8 cellular contexts compared by ENCODE assay signal in genomic region chr14:73949752-73950734, GRCh38. TPM values are rescaled to one million over a fixed set of nuclear protein-coding genes. Genes with fewer than 3 reads are reported as not detected.
DNase-seq lines count a peak whose midpoint lies in the region; ATAC-seq and TF ChIP-seq lines count a peak whose summit lies in the region.

TSS of gene COQ6 (plus strand) at chr14:73950302. CDS start at chr14:73950333, 31 bp downstream.
TSS of gene FAM161B (minus strand) at chr14:73950094. CDS start at chr14:73950026, 68 bp downstream.

- no peaks in the 10 kb centered on the region for H3K27me3 Mint-ChIP-seq in CD4-positive, alpha-beta memory T cell
- no peaks in the 10 kb centered on the region for H3K27me3 Mint-ChIP-seq in activated CD8-positive, alpha-beta T cell treated with anti-CD3 and anti-CD28 coated beads for 36 hours

- peaks cover 6 to 24% of the 10 kb centered on the region in 2 donors for H3K36me3 Mint-ChIP-seq in CD4-positive, alpha-beta memory T cell
- H3K36me3 Mint-ChIP-seq in activated CD8-positive, alpha-beta T cell treated with anti-CD3 and anti-CD28 coated beads for 36 hours (ENCODE audit: low read depth): peaks cover 11% of the 10 kb centered on the region

- peaks cover 13 to 25% (median 22%) of the 10 kb centered on the region in 4 donors for H3K4me1 Mint-ChIP-seq in CD4-positive, alpha-beta memory T cell
- H3K4me1 Mint-ChIP-seq in activated CD8-positive, alpha-beta T cell treated with anti-CD3 and anti-CD28 coated beads for 36 hours (ENCODE audit: low read depth): peaks cover 12% of the 10 kb centered on the region

- POLR2A ChIA-PET in CD4-positive, alpha-beta memory T cell (lab: Charles Lee; ENCODE audit: partially characterized antibody): interaction anchor here (0.6 to 1.6 kb wide), 11 partner anchors 64 to 892 kb away, joined by 3 to 8 read pairs (median 5); partner anchors contain the start of genes BBOF1, ENTPD5, PSEN1 and PTGR2
- POLR2A ChIA-PET in activated CD8-positive, alpha-beta T cell treated with anti-CD3 and anti-CD28 coated beads for 36 hours (lab: Charles Lee): interaction anchor here (0.8 to 1.3 kb wide), 3 partner anchors 11 to 98 kb away, joined by 3 to 4 read pairs (median 3); no protein-coding TSS in a partner anchor

- H3K4me3 Mint-ChIP-seq in CD4-positive, alpha-beta memory T cell: peak within 1 kb of the TSS; percentile 93 to 100 (median 98)
- H3K4me3 Mint-ChIP-seq in activated CD8-positive, alpha-beta T cell treated with anti-CD3 and anti-CD28 coated beads for 36 hours: peak within 1 kb of the TSS; percentile 92

- peak within 1 kb of the TSS; percentile 84 for H3K27ac ChIP-seq in CD4-positive, alpha-beta memory T cell (ENCODE audit: low read depth, low read length)
- H3K27ac ChIP-seq in ectodermal cell (ENCODE audit: insufficient read depth, low read depth, low read length, poor library complexity, severe bottlenecking) (peak within 1 kb of the TSS; percentile 98), lower lobe of right lung (peak within 1 kb of the TSS; percentile 97)

- 0 to 1% methylated on average over 70 of the region's 70 CpGs for WGBS in ectodermal cell, 2 experiments

- H3K4me3 ChIP-seq in CD4-positive, alpha-beta memory T cell (ENCODE audit: low read length in 2 of 2): peak within 1 kb of the TSS; percentile 93 to 99
- H3K4me3 ChIP-seq in ectodermal cell (ENCODE audit: insufficient read depth, low read depth, low read length) (peak within 1 kb of the TSS; percentile 88), lower lobe of right lung (peak within 1 kb of the TSS; percentile 83)

- intact Hi-C loops in CD4-positive, alpha-beta memory T cell (cut with micrococcal nuclease): loop anchor here (1.0 to 5.0 kb wide), 5 partner anchors 63 to 188 kb away; partner anchors contain the start of genes ALDH6A1, LIN52 and ZNF410
- intact Hi-C loops in activated CD8-positive, alpha-beta T cell treated with anti-CD3 and anti-CD28 coated beads for 36 hours (cut with micrococcal nuclease): no loop called here
- intact Hi-C loops in lower lobe of right lung (cut with DNase I): no loop called here

- peaks cover 11% of the 10 kb centered on the region for H3K36me3 ChIP-seq in CD4-positive, alpha-beta memory T cell (ENCODE audit: insufficient read depth, low read length)
- H3K36me3 ChIP-seq in ectodermal cell (ENCODE audit: control insufficient read depth, insufficient read depth, low read length) (no peaks in the 10 kb centered on the region), lower lobe of right lung (peaks cover 31% of the 10 kb centered on the region)

- no peak for TF ChIP-seq CTCF in activated CD8-positive, alpha-beta T cell treated with anti-CD3 and anti-CD28 coated beads for 36 hours (IDR thresholded peaks at IDR 0.05)
- peak; percentile 16 for TF ChIP-seq CTCF in lower lobe of right lung (IDR thresholded peaks at IDR 0.05)

- H3K4me1 ChIP-seq in CD4-positive, alpha-beta memory T cell (ENCODE audit: insufficient read depth, low read length): peaks cover 11% of the 10 kb centered on the region
- no peaks in the 10 kb centered on the region for H3K4me1 ChIP-seq in ectodermal cell (ENCODE audit: control insufficient read depth, insufficient read depth, low read length)
- H3K4me1 ChIP-seq in lower lobe of right lung: peaks cover 20% of the 10 kb centered on the region

- H3K9me3 Mint-ChIP-seq in CD4-positive, alpha-beta memory T cell: no peaks in the 10 kb centered on the region
- H3K9me3 Mint-ChIP-seq in activated CD8-positive, alpha-beta T cell treated with anti-CD3 and anti-CD28 coated beads for 36 hours: no peaks in the 10 kb centered on the region

- DNase-seq in CD4-positive, alpha-beta memory T cell: peak; percentile 94 to 97 (median 95)
- DNase-seq in NCI-H82 treated with DMSO at 0.1 percent for 48 hours (lab: John Stamatoyannopoulos, UW; ENCODE audit: unreplicated experiment) (peak; percentile 77), lower lobe of right lung (peak; percentile 96)
- DNase-seq in activated CD8-positive, alpha-beta T cell treated with anti-CD3 and anti-CD28 coated beads for 36 hours: peak; percentile 96
- DNase-seq in stimulated activated CD4-positive, alpha-beta T cell treated with anti-CD3 and anti-CD28 coated beads, TNF-alpha, amount 100 ng/mL, for 24 hours (ENCODE audit: low read depth in 3 of 3): peak; percentile 84 to 92 (median 86)

- CTCF ChIA-PET in CD4-positive, alpha-beta memory T cell (lab: Charles Lee; ENCODE audit: partially characterized antibody): interaction anchor here (0.8 to 1.0 kb wide), 2 partner anchors 8 to 69 kb away, joined by 4 read pairs; partner anchors contain the start of genes BBOF1 and ENTPD5
- CTCF ChIA-PET in activated CD8-positive, alpha-beta T cell treated with anti-CD3 and anti-CD28 coated beads for 36 hours (lab: Charles Lee): no interaction called here

- H3K9me3 ChIP-seq in CD4-positive, alpha-beta memory T cell (ENCODE audit: control insufficient read depth in 1 of 2, low read length in 2 of 2): no peaks in the 10 kb centered on the region
- H3K9me3 ChIP-seq in ectodermal cell (ENCODE audit: control insufficient read depth, low read length): no peaks in the 10 kb centered on the region
- H3K9me3 ChIP-seq in lower lobe of right lung: no peaks in the 10 kb centered on the region

- ATAC-seq in GM19438 (IDR thresholded peaks at IDR 0.05; ENCODE audit: low read depth, unreplicated experiment): peak; percentile 80
- peak; percentile 64 for ATAC-seq in HG03575 (IDR thresholded peaks at IDR 0.05; ENCODE audit: extremely low read depth, insufficient number of reproducible peaks, low FRiP score, unreplicated experiment)
- ATAC-seq in activated CD8-positive, alpha-beta T cell treated with anti-CD3 and anti-CD28 coated beads for 36 hours: peak; percentile 93
- ATAC-seq in lower lobe of right lung: peak; percentile 98

- no peaks in the 10 kb centered on the region for H3K27me3 ChIP-seq in CD4-positive, alpha-beta memory T cell (ENCODE audit: insufficient read depth, low read length)
- H3K27me3 ChIP-seq in ectodermal cell (ENCODE audit: control insufficient read depth, insufficient read depth, low read length, poor library complexity, severe bottlenecking) (no peaks in the 10 kb centered on the region), lower lobe of right lung (ENCODE audit: low read depth) (no peaks in the 10 kb centered on the region)

- H3K27ac Mint-ChIP-seq in CD4-positive, alpha-beta memory T cell: peak within 1 kb of the TSS; percentile 94 to 99 (median 97)
- peak within 1 kb of the TSS; percentile 87 for H3K27ac Mint-ChIP-seq in activated CD8-positive, alpha-beta T cell treated with anti-CD3 and anti-CD28 coated beads for 36 hours

RNA-seq across cellular contexts. Expression of gene COQ6, which starts in this region (rescaled TPM):
- total RNA-seq in CD4-positive, alpha-beta memory T cell: 10 to 100 TPM; 38.7 to 41.1 TPM
- polyA plus RNA-seq in CD4-positive, alpha-beta memory T cell: 10 to 100 TPM; 20.7 to 23.3 TPM
- total RNA-seq in activated CD8-positive, alpha-beta T cell treated with anti-CD3 and anti-CD28 coated beads for 36 hours: 10 to 100 TPM; 20.2 to 23.2 TPM
- polyA plus RNA-seq in ectodermal cell (2013, experiment 1 of 4): 19.5 TPM
- 22.8 TPM for polyA plus RNA-seq in ectodermal cell (2013, experiment 2 of 4)
- 16.0 TPM for polyA plus RNA-seq in ectodermal cell (2013, experiment 3 of 4)
- polyA plus RNA-seq in ectodermal cell (2013, experiment 4 of 4): 15.4 TPM
- 17.0 TPM for total RNA-seq in lower lobe of right lung

RNA-seq across cellular contexts. Expression of gene FAM161B, which starts in this region (rescaled TPM):
- total RNA-seq in CD4-positive, alpha-beta memory T cell: 1 to 10 TPM; 5.8 to 6.5 TPM
- polyA plus RNA-seq in CD4-positive, alpha-beta memory T cell: 1 to 10 TPM in 1 of 2 donors, under 1 TPM in 1; 0.59 to 3.9 TPM
- 1 to 10 TPM; 1.0 to 1.3 TPM for total RNA-seq in activated CD8-positive, alpha-beta T cell treated with anti-CD3 and anti-CD28 coated beads for 36 hours
- polyA plus RNA-seq in ectodermal cell (2013, experiment 1 of 4): 2.4 TPM
- 2.9 TPM for polyA plus RNA-seq in ectodermal cell (2013, experiment 2 of 4)
- polyA plus RNA-seq in ectodermal cell (2013, experiment 3 of 4): 2.0 TPM
- 3.0 TPM for polyA plus RNA-seq in ectodermal cell (2013, experiment 4 of 4)
- total RNA-seq in lower lobe of right lung: 4.7 TPM

Comparison
In these comparisons a context has a peak if more than half of its experiments do, and no peak if none do; other contexts are left out.
1. Peak in every context shown above with its lines: DNase-seq, ATAC-seq, H3K4me3 ChIP-seq and H3K27ac ChIP-seq.